In genomic region chr17:55930291-55930809, GRCh38 we compare ENCODE assay signal across 25 cellular contexts.
"Had no signal": no experiment of that assay in that cellular context is flagged by ENCODE, and none has a peak within 500 bp of the region (broad histone marks: within the 10 kb centered on the region; RNA-seq: fewer than 3 reads in every experiment).

No MANE protein-coding gene starts in this region.

- H3K4me3 ChIP-seq: colonic mucosa, esophagus squamous epithelium, gastrocnemius medialis, heart right ventricle, left lung, lower lobe of right lung had no signal

- H3K4me1 ChIP-seq: colonic mucosa, esophagus squamous epithelium, gastrocnemius medialis, heart right ventricle, left lung, lower lobe of right lung had no signal

- DNase-seq: colonic mucosa; cortex of kidney; effector CD8-positive, alpha-beta T cell; effector memory CD8-positive, alpha-beta T cell; endodermal cell; erythroblast; esophagus squamous epithelium; foreskin fibroblast; foreskin melanocyte; gastrocnemius medialis; glutamatergic neuron; head of caudate nucleus; heart right ventricle; hippocampal formation; left cardiac atrium; left lung; left ventricle myocardium superior; lower lobe of right lung; mesenchymal stem cell; naive thymus-derived CD4-positive, alpha-beta T cell had no signal

- H3K27me3 ChIP-seq: colonic mucosa, esophagus squamous epithelium, gastrocnemius medialis, heart right ventricle, left lung had no signal

- H3K9me3 ChIP-seq: colonic mucosa, esophagus squamous epithelium, lower lobe of right lung had no signal

- FAIRE-seq: endometrium, islet of Langerhans, keratinocyte had no signal

- H3K27ac ChIP-seq: colonic mucosa, epithelial cell of prostate, esophagus squamous epithelium, gastrocnemius medialis, heart right ventricle, left lung, lower lobe of right lung had no signal

- H3K36me3 ChIP-seq: colonic mucosa, esophagus squamous epithelium, gastrocnemius medialis, heart right ventricle, left lung, lower lobe of right lung had no signal

- ATAC-seq: effector memory CD8-positive, alpha-beta T cell; esophagus mucosa; gastrocnemius medialis; heart right ventricle; left cardiac atrium; left lung; left ventricle myocardium superior; lower lobe of right lung; naive thymus-derived CD4-positive, alpha-beta T cell had no signal
